In genomic region chrX:53073115-53073581, GRCh38 we compare ENCODE assay signal across 9 cellular contexts. TPM values are rescaled to one million over a fixed set of nuclear protein-coding genes. Genes with fewer than 3 reads are reported as not detected.
A peak's percentile ranks its signal among the peaks of the same experiment; 100 is the strongest.
DNase-seq lines count a peak whose midpoint lies in the region; ATAC-seq, FAIRE-seq and TF ChIP-seq lines count a peak whose summit lies in the region.
"Had no signal": no experiment of that assay in that cellular context is flagged by ENCODE, and none has a peak within 500 bp of the region (broad histone marks: within the 10 kb centered on the region; RNA-seq: fewer than 3 reads in every experiment).

No MANE protein-coding gene starts in this region.

- H3K27ac ChIP-seq in pancreas = no peak overlapping the region

- ATAC-seq in T-helper 17 cell (no peak), pancreas (peak in 3 of 4 donors; percentile 22 to 35 (median 25)), GM21528 (IDR thresholded peaks at IDR 0.05; ENCODE audit: low FRiP score, unreplicated experiment) (no peak)
- ATAC-seq: activated CD4-positive, CD25-positive, alpha-beta regulatory T cell treated with anti-CD3 and anti-CD28 coated beads, Interleukin-2, amount 50 U/mL, for 24 hours had no signal

- H3K9me3 ChIP-seq in T-helper 17 cell (ENCODE audit: control insufficient read depth, low read length, poor library complexity, severe bottlenecking) = no peaks in the 10 kb centered on the region
- no peaks in the 10 kb centered on the region for H3K9me3 ChIP-seq in pancreas

- H3K27me3 ChIP-seq in pancreas = peaks cover 0 to 20% (median 0%) of the 10 kb centered on the region in 4 donors

- H3K36me3 Mint-ChIP-seq in T-helper 17 cell (ENCODE audit: low read depth) = no peaks in the 10 kb centered on the region

- no peaks in the 10 kb centered on the region for H3K27me3 Mint-ChIP-seq in T-helper 17 cell

- intact Hi-C loops in pancreas (cut with DNase I) = no loop called here

- no peak overlapping the region for H3K27ac Mint-ChIP-seq in T-helper 17 cell

- H3K36me3 ChIP-seq in pancreas = no peaks in the 10 kb centered on the region

- H3K4me1 Mint-ChIP-seq in T-helper 17 cell = peaks cover 19% of the 10 kb centered on the region

- peak overlapping the region; percentile 19 for H3K4me3 Mint-ChIP-seq in T-helper 17 cell

- H3K4me1 ChIP-seq in pancreas = no peaks in the 10 kb centered on the region

- 53 to 59% methylated on average over 6 of the region's 6 CpGs for WGBS in pancreas, 2 donors

- FAIRE-seq in pancreas (lab: Jason Lieb, UNC) = no peak

- H3K4me3 ChIP-seq in pancreas = no peak overlapping the region

- TF ChIP-seq CTCF in pancreas (IDR thresholded peaks at IDR 0.05) = no peak

- DNase-seq in DMS 273 treated with DMSO at 0.1 percent for 48 hours (lab: John Stamatoyannopoulos, UW) (peak; percentile 65), NCI-H146 (lab: John Stamatoyannopoulos, UW) (peak; percentile 85), T-helper 17 cell (no peak), pancreas (no peak), GM03348 (ENCODE audit: low spot score) (no peak)
- DNase-seq in stimulated activated CD4-positive, alpha-beta T cell treated with anti-CD3 and anti-CD28 coated beads, Interleukin-2, amount 100 ng/mL, for 48 hours = no peak
- no peak for DNase-seq in activated T-cell treated with anti-CD3 and anti-CD28 coated beads, Interleukin-2, amount 50 U/mL, for 1 hour

RNA-seq across cellular contexts. Expression of gene TSPYL2, which starts 9.0 kb away (rescaled TPM):
- 100 to 1,000 TPM; 201 to 218 TPM for total RNA-seq in T-helper 17 cell
- 10 to 100 TPM; 11.8 to 34.5 (median 17.3) TPM for total RNA-seq in pancreas
- polyA plus RNA-seq in pancreas = 100 to 1,000 TPM; 120 to 134 TPM

RNA-seq across cellular contexts. Expression of gene KANTR, which starts 20.8 kb away (rescaled TPM):
- total RNA-seq in T-helper 17 cell (10 to 100 TPM in 1 of 2 donors, 1 to 10 TPM in 1; 9.8 to 10.1 TPM), pancreas (1 to 10 TPM; 2.4 to 7.2 (median 4.9) TPM)
- polyA plus RNA-seq in pancreas = 10 to 100 TPM in 1 of 2 donors, 1 to 10 TPM in 1; 8.2 to 10.8 TPM

RNA-seq across cellular contexts. Expression of gene GPR173, which starts 24.6 kb away (rescaled TPM):
- total RNA-seq in T-helper 17 cell (not detected), pancreas (1 to 10 TPM in 1 of 6 donors, under 1 TPM in 5; 0.20 to 1.1 (median 0.38) TPM)
- polyA plus RNA-seq in pancreas = 1 to 10 TPM in 1 of 2 donors, under 1 TPM in 1; 0.68 to 1.9 TPM

Comparison
In these comparisons a context has a peak if more than half of its experiments do, and no peak if none do; other contexts are left out.
1. DNase-seq: peak in DMS 273 treated with DMSO at 0.1 percent for 48 hours (single experiment) and NCI-H146 (single experiment); none in T-helper 17 cell (0 of 3), pancreas (0 of 6), stimulated activated CD4-positive, alpha-beta T cell treated with anti-CD3 and anti-CD28 coated beads, Interleukin-2, amount 100 ng/mL, for 48 hours (0 of 2), GM03348 (single experiment) and activated T-cell treated with anti-CD3 and anti-CD28 coated beads, Interleukin-2, amount 50 U/mL, for 1 hour (single experiment).
2. ATAC-seq: peak in pancreas (3 of 4); none in T-helper 17 cell (single experiment) and GM21528 (single experiment).
3. RNA of gene TSPYL2, which starts 9.0 kb away (total RNA-seq): 201 to 218 TPM in T-helper 17 cell; 11.8 to 34.5 TPM in pancreas; every median in the first group is over 4 times any median in the second.